9 cellular contexts compared by ENCODE assay signal in the genomic region with DNA sequence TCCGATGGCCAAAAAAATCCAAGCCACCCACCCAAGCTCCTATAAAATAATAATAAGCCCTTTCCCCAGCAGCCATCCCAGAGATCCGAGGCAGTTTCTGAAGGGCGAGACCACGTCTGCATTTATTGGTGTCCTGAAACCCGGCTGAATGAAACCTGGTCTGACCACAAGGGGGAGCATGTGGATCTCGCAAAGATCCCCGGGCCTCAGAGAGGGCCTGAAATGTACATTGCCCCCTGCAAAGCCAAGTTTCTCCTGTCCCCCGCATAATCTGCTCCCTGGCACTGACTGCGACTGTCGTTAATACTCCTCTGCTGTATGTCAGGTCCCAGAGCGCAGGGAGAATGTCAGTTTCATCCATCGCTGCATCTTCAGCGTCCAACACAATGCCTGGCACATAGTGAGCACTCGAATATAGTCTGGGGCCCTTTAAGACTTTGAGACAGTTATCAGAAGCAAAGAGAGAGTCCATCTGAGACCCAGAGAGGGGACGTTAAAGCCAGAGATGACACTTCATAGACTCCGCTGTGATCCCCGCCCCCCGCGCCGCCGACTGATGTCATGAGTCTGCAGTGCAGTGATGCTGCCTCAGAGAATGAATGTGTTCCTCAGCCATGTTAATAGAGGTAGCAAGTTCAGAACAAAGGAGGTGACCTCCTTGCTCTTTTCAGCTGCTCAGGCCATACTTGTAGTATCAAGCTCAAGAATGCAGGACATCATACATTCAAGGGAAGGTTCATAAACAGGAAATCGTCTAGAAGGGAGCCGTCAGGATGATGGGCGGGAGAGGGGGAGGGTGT.
DNase-seq lines count a peak whose midpoint lies in the region; ATAC-seq and TF ChIP-seq lines count a peak whose summit lies in the region.
"Had no signal": no experiment of that assay in that cellular context is flagged by ENCODE, and none has a peak within 500 bp of the region (broad histone marks: within the 10 kb centered on the region; RNA-seq: fewer than 3 reads in every experiment).

No MANE protein-coding gene starts in this region.

- peak overlapping the region; percentile 91 for H3K27ac ChIP-seq in VCaP
- no peak overlapping the region for H3K27ac ChIP-seq in breast epithelium
- H3K27ac ChIP-seq: neutrophil had no signal

- H3K4me1 ChIP-seq in breast epithelium, result no peaks in the 10 kb centered on the region

- no peak overlapping the region for H3K4me3 ChIP-seq in breast epithelium

- no peak for TF ChIP-seq POLR2A in breast epithelium (IDR thresholded peaks at IDR 0.05)

- DNase-seq in NCI-H146 (lab: John Stamatoyannopoulos, UW) (peak; percentile 48), NCI-H146 treated with DMSO at 0.1 percent for 48 hours (lab: John Stamatoyannopoulos, UW; ENCODE audit: unreplicated experiment) (no peak), NCI-H2171 (lab: John Stamatoyannopoulos, UW) (peak; percentile 58), breast epithelium (ENCODE audit: low spot score in 2 of 2) (peak; percentile 27 to 71), islet precursor cell (peak; percentile 81)
- peak; percentile 30 to 43 for DNase-seq in stimulated activated CD4-positive, alpha-beta T cell treated with anti-CD3 and anti-CD28 coated beads, Interleukin-1b, Interleukin-23, amount 100 ng/mL, for 1 hour (ENCODE audit: low read depth in 2 of 2)

- no peaks in the 10 kb centered on the region for H3K36me3 ChIP-seq in breast epithelium
- H3K36me3 ChIP-seq: neutrophil had no signal

- peak; percentile 94 for TF ChIP-seq CTCF in VCaP (conservative IDR thresholded peaks at IDR 0.05)
- peak; percentile 45 to 79 (median 70) for TF ChIP-seq CTCF in breast epithelium (IDR thresholded peaks at IDR 0.05)

- H3K9me3 ChIP-seq in breast epithelium, result no peaks in the 10 kb centered on the region
- H3K9me3 ChIP-seq: neutrophil had no signal

- intact Hi-C loops in breast epithelium (cut with DNase I; ENCODE audit: low total_unique reads), result no loop called here

- no peak for ATAC-seq in GM18511 (IDR thresholded peaks at IDR 0.05; ENCODE audit: unreplicated experiment)

- H3K27me3 ChIP-seq in breast epithelium, result peaks cover 0 to 21% of the 10 kb centered on the region in 2 donors
